ENCODE assay signal across 8 cellular contexts in genomic region chr6:11711644-11711993, GRCh38.
A peak's percentile ranks its signal among the peaks of the same experiment; 100 is the strongest.
DNase-seq lines count a peak whose midpoint lies in the region; ATAC-seq lines count a peak whose summit lies in the region.

No MANE protein-coding gene starts in this region.

- ATAC-seq in GM18498 (IDR thresholded peaks at IDR 0.05; ENCODE audit: unreplicated experiment) (peak; percentile 39), HG03432 (IDR thresholded peaks at IDR 0.05; ENCODE audit: unreplicated experiment) (peak; percentile 58), HG02840 (IDR thresholded peaks at IDR 0.05; ENCODE audit: low FRiP score, unreplicated experiment) (no peak), HG03571 (IDR thresholded peaks at IDR 0.05; ENCODE audit: unreplicated experiment) (no peak), HG03039 (IDR thresholded peaks at IDR 0.05; ENCODE audit: unreplicated experiment) (no peak)

- DNase-seq in activated naive CD4-positive, alpha-beta T cell treated with Interleukin-2 at 50 U/mL for 16 hours = peak; percentile 82
- peak; percentile 88 for DNase-seq in stimulated activated CD4-positive, alpha-beta T cell treated with anti-CD3 and anti-CD28 coated beads, Interleukin-15, amount 100 ng/mL, for 24 hours
- DNase-seq in NCI-H345 treated with DMSO at 0.1 percent for 48 hours (lab: John Stamatoyannopoulos, UW; ENCODE audit: unreplicated experiment) = no peak

Comparison
In these comparisons a context has a peak if more than half of its experiments do, and no peak if none do; other contexts are left out.
1. ATAC-seq: peak in GM18498 (single experiment) and HG03432 (single experiment); none in HG02840 (single experiment), HG03571 (single experiment) and HG03039 (single experiment).